In genomic region chr7:140898794-140899548, GRCh38 we compare ENCODE assay signal across 20 cellular contexts. TPM values are rescaled to one million over a fixed set of nuclear protein-coding genes. Genes with fewer than 3 reads are reported as not detected.
DNase-seq lines count a peak whose midpoint lies in the region; ATAC-seq, FAIRE-seq and TF ChIP-seq lines count a peak whose summit lies in the region.
"Had no signal": no experiment of that assay in that cellular context is flagged by ENCODE, and none has a peak within 500 bp of the region (broad histone marks: within the 10 kb centered on the region; RNA-seq: fewer than 3 reads in every experiment).

No MANE protein-coding gene starts in this region.

- H3K9me3 ChIP-seq in smooth muscle cell (replicated peaks; ENCODE audit: low read depth) = no peaks in the 10 kb centered on the region
- H3K9me3 ChIP-seq: esophagus muscularis mucosa, right lobe of liver, testis had no signal

- H3K36me3 ChIP-seq in smooth muscle cell (ENCODE audit: low read depth) = no peaks in the 10 kb centered on the region
- H3K36me3 ChIP-seq: brain microvascular endothelial cell, esophagus muscularis mucosa, right lobe of liver had no signal

- peaks cover 18% of the 10 kb centered on the region for H3K4me1 ChIP-seq in smooth muscle cell (ENCODE audit: low read depth)
- H3K4me1 ChIP-seq: right lobe of liver, testis had no signal

- H4K20me1 ChIP-seq in smooth muscle cell (ENCODE audit: low read depth) = peaks cover 98% of the 10 kb centered on the region

- no peak overlapping the region for H3K27ac ChIP-seq in smooth muscle cell (ENCODE audit: low read depth)
- H3K27ac ChIP-seq: BLaER1, brain microvascular endothelial cell, esophagus muscularis mucosa, heart right ventricle, right lobe of liver, testis had no signal

- no peak for ATAC-seq in GM18498 (IDR thresholded peaks at IDR 0.05; ENCODE audit: unreplicated experiment)

- peaks cover 11% of the 10 kb centered on the region for H3K9me3 Mint-ChIP-seq in progenitor cell of endocrine pancreas (ENCODE audit: low read depth)

- WGBS in smooth muscle cell (ENCODE audit: low lambda C conversion rate) = 80% methylated on average over 3 of the region's 3 CpGs

- no peak overlapping the region for H3K4me3 ChIP-seq in fibroblast of pulmonary artery (replicated peaks; ENCODE audit: low read depth, low read length)
- H3K4me3 ChIP-seq in smooth muscle cell = no peak overlapping the region
- H3K4me3 ChIP-seq: BLaER1, dorsolateral prefrontal cortex, esophagus muscularis mucosa, heart right ventricle, right lobe of liver, testis had no signal

- peak; percentile 49 for FAIRE-seq in A204.1 (lab: Jason Lieb, UNC)
- FAIRE-seq: HepG2 had no signal

- H3K27me3 Mint-ChIP-seq in progenitor cell of endocrine pancreas = no peaks in the 10 kb centered on the region

- H3K79me2 ChIP-seq in smooth muscle cell (ENCODE audit: low read depth) = peaks cover 94% of the 10 kb centered on the region

- no peaks in the 10 kb centered on the region for H3F3A ChIP-seq in smooth muscle cell (ENCODE audit: low read depth)

- no peak overlapping the region for H2AFZ ChIP-seq in smooth muscle cell (ENCODE audit: low read depth)

- no peak for TF ChIP-seq CTCF in fibroblast of pulmonary artery (IDR thresholded peaks at IDR 0.05; ENCODE audit: low read length, missing control alignments)
- TF ChIP-seq CTCF in progenitor cell of endocrine pancreas (IDR thresholded peaks at IDR 0.05; ENCODE audit: unreplicated experiment) = no peak
- TF ChIP-seq CTCF in smooth muscle cell (IDR thresholded peaks at IDR 0.05; ENCODE audit: borderline replicate concordance, insufficient read depth, poor library complexity, severe bottlenecking) = no peak

- H3K4me2 ChIP-seq in smooth muscle cell = no peak overlapping the region
- H3K4me2 ChIP-seq: BLaER1 had no signal

- no peaks in the 10 kb centered on the region for H3K27me3 ChIP-seq in smooth muscle cell (ENCODE audit: low read depth)
- H3K27me3 ChIP-seq: BLaER1, brain microvascular endothelial cell, dorsolateral prefrontal cortex, esophagus muscularis mucosa, heart right ventricle, right lobe of liver, testis had no signal

- no peak overlapping the region for H3K9ac ChIP-seq in smooth muscle cell (ENCODE audit: low read depth)
- H3K9ac ChIP-seq: BLaER1 had no signal

- DNase-seq in DMS79 treated with DMSO at 0.1 percent for 48 hours (lab: John Stamatoyannopoulos, UW) (peak; percentile 52), NCI-H524 (lab: John Stamatoyannopoulos, UW) (peak; percentile 54 to 86), fibroblast of pulmonary artery (ENCODE audit: low read depth) (peak; percentile 14), progenitor cell of endocrine pancreas (ENCODE audit: low spot score, unreplicated experiment) (no peak), smooth muscle cell (lab: John Stamatoyannopoulos, UW; ENCODE audit: unreplicated experiment) (no peak)
- DNase-seq: activated CD4-positive, alpha-beta T cell treated with anti-CD3 and anti-CD28 coated beads for 1 hour; activated CD8-positive, alpha-beta memory T cell treated with anti-CD3 and anti-CD28 coated beads, Interleukin-2, amount 50 U/mL, for 4 hours; activated naive CD4-positive, alpha-beta T cell; brain microvascular endothelial cell; heart right ventricle; right lobe of liver; SHP77; stimulated activated CD4-positive, alpha-beta T cell treated with anti-CD3 and anti-CD28 coated beads, Interleukin-4, amount 100 ng/mL, for 1 hour; testis had no signal

- H3K4me1 Mint-ChIP-seq in progenitor cell of endocrine pancreas (ENCODE audit: low read depth) = peaks cover 18% of the 10 kb centered on the region

- peaks cover 17% of the 10 kb centered on the region for H3K36me3 Mint-ChIP-seq in progenitor cell of endocrine pancreas (ENCODE audit: insufficient read depth)

- H3K4me3 Mint-ChIP-seq in progenitor cell of endocrine pancreas (ENCODE audit: low read depth) = no peak overlapping the region

- no peak overlapping the region for H3K27ac Mint-ChIP-seq in progenitor cell of endocrine pancreas

RNA-seq across cellular contexts. Expression of gene BRAF, which starts 25.8 kb away (rescaled TPM):
- total RNA-seq in progenitor cell of endocrine pancreas (60.5 and 64.9 TPM in 2 replicates), smooth muscle cell (28.9 and 29.4 TPM in 2 replicates)
- 6.5 and 9.1 TPM in 2 replicates for polyA plus RNA-seq in smooth muscle cell

Comparison
In these comparisons a context has a peak if more than half of its experiments do, and no peak if none do; other contexts are left out.
1. DNase-seq: peak in DMS79 treated with DMSO at 0.1 percent for 48 hours (single experiment), NCI-H524 (2 of 2) and fibroblast of pulmonary artery (single experiment); none in progenitor cell of endocrine pancreas (single experiment) and smooth muscle cell (single experiment).